In the genomic region with DNA sequence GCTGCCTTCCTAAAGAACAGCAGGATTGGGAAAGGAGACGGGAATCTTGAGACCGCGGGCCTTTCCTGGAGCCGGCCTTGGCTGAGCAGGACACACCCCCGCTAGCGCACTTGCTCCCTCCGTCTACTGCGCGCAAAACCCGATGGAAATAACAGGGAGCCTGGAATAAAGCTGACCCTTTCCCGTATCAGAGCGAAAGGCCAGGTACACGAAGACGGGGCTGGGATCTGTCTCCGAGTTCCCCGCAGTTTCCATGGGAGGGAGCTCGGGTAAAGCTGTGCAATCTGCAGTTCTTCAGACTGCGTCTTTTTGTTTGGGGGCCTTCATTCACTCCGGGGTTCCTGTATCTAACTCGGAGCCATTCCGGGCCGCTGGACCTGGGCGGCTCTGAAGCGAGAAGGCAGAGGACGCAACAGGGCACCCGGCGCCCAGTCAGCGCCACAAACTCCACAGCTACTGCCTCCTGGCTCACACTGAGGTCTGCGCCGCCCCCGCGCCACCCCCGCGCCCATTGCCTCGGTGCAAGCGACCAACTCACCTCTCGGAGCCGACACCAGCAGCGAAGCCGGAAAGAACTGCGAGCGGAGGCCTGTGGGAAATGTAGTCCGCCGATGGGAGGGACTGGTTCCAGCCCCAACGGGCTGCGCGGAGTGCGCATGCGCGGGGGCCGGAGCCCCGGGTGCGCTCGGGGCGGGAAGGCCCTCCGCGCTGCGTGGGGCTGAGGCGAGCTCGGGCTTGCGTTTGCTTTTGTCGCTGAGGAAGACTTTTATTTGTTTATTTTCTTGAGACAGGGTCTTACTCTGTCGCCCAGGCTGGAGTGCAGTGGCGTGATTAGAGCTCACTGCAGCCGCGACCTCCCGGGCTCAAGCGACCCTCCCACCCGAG, we compare ENCODE assay signal across 8 cellular contexts. TPM values are rescaled to one million over a fixed set of nuclear protein-coding genes. Genes with fewer than 3 reads are reported as not detected.
DNase-seq lines count a peak whose midpoint lies in the region; ATAC-seq and TF ChIP-seq lines count a peak whose summit lies in the region.

A gene (minus strand): TSS at position 577 of the 885 bp plus-strand sequence. CDS start 11,309 bp downstream, outside the sequence.

- no peaks in the 10 kb centered on the region for H3K27me3 ChIP-seq in left ventricle myocardium inferior (ENCODE audit: low read depth)
- no peaks in the 10 kb centered on the region for H3K27me3 ChIP-seq in upper lobe of right lung

- intact Hi-C loops in left ventricle myocardium inferior (cut with micrococcal nuclease) (no loop called here), posterior vena cava (cut with DNase I) (no loop called here), upper lobe of right lung (cut with DNase I) (no loop called here)

- peak; percentile 74 for DNase-seq in NCI-H1417 treated with DMSO at 0.1 percent for 48 hours (lab: John Stamatoyannopoulos, UW)
- DNase-seq in T follicular helper cell (ENCODE audit: low read depth), result peak; percentile 92
- peak; percentile 87 for DNase-seq in amniotic stem cell (lab: John Stamatoyannopoulos, UW)
- DNase-seq in left ventricle myocardium inferior, result peak; percentile 93
- DNase-seq in posterior vena cava (ENCODE audit: low spot score), result peak; percentile 97
- DNase-seq in upper lobe of right lung, result peak; percentile 97

- H3K4me1 ChIP-seq in left ventricle myocardium inferior, result peaks cover 24% of the 10 kb centered on the region
- H3K4me1 ChIP-seq in upper lobe of right lung, result peaks cover 8% of the 10 kb centered on the region

- H3K4me3 ChIP-seq in left ventricle myocardium inferior (peak within 1 kb of the TSS; percentile 78), upper lobe of right lung (peak within 1 kb of the TSS; percentile 83)

- H3K36me3 ChIP-seq in left ventricle myocardium inferior (no peaks in the 10 kb centered on the region), upper lobe of right lung (no peaks in the 10 kb centered on the region)

- peak; percentile 97 for ATAC-seq in HG02759 (IDR thresholded peaks at IDR 0.05; ENCODE audit: unreplicated experiment)
- ATAC-seq in upper lobe of right lung, result peak; percentile 100

- H3K27ac ChIP-seq in left ventricle myocardium inferior (replicated peaks), result peak within 1 kb of the TSS; percentile 91
- peak within 1 kb of the TSS; percentile 92 for H3K27ac ChIP-seq in upper lobe of right lung

- 0 out of 2 replicates have a peak, but pooled peaks have one; percentile 1 for TF ChIP-seq CTCF in GM12874 (IDR thresholded peaks at IDR 0.05; ENCODE audit: insufficient read depth, low read depth, low read length)
- TF ChIP-seq CTCF in left ventricle myocardium inferior (IDR thresholded peaks at IDR 0.05; ENCODE audit: borderline replicate concordance), result no peak
- TF ChIP-seq CTCF in upper lobe of right lung (IDR thresholded peaks at IDR 0.05), result peak; percentile 32

- H3K9me3 ChIP-seq in left ventricle myocardium inferior (replicated peaks), result no peaks in the 10 kb centered on the region
- H3K9me3 ChIP-seq in upper lobe of right lung, result no peaks in the 10 kb centered on the region

RNA-seq across cellular contexts. Expression of the gene that starts here (rescaled TPM):
- 2.8 TPM for total RNA-seq in left ventricle myocardium inferior
- total RNA-seq in posterior vena cava, result 1 to 10 TPM; 3.9 to 4.3 TPM
- 6.9 TPM for total RNA-seq in upper lobe of right lung

Comparison
In these comparisons a context has a peak if more than half of its experiments do, and no peak if none do; other contexts are left out.
1. Peak in every context shown above with its lines: DNase-seq, ATAC-seq, H3K4me3 ChIP-seq and H3K27ac ChIP-seq.